In the genomic region with DNA sequence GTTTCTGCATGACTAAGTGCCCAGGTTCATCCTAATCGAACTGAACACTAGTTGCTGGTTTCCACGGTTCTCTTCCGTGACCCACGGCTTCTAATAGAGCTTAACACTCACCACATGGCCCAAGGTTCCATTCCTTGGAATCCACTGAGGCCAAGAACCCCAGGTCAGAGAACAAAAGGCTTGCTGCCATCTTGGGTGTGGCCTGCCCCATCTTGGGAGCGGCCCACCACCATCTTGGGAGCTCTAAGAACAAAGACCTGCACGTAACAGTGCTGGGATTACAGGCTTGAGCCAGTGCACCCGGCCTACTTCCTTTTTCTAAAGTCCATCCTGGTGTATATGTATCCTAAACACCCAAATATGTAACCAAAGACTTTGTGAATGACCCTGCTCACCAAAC, we compare ENCODE assay signal across 19 cellular contexts.
DNase-seq lines count a peak whose midpoint lies in the region; ATAC-seq, FAIRE-seq and TF ChIP-seq lines count a peak whose summit lies in the region.
"Had no signal": no experiment of that assay in that cellular context is flagged by ENCODE, and none has a peak within 500 bp of the region (broad histone marks: within the 10 kb centered on the region; RNA-seq: fewer than 3 reads in every experiment).

No MANE protein-coding gene starts in this region.

- H3K4me1 ChIP-seq in GM12878 (ENCODE audit: control insufficient read depth, insufficient read depth, low read length) (no peaks in the 10 kb centered on the region), mesenchymal stem cell (ENCODE audit: control insufficient read depth, insufficient read depth, low read depth, low read length) (peaks cover 2% of the 10 kb centered on the region)
- H3K4me1 ChIP-seq: A549 had no signal

- peaks cover 7% of the 10 kb centered on the region for H3K9me3 Mint-ChIP-seq in activated CD4-positive, alpha-beta memory T cell treated with anti-CD3 and anti-CD28 coated beads for 36 hours
- no peaks in the 10 kb centered on the region for H3K9me3 Mint-ChIP-seq in activated CD4-positive, alpha-beta memory T cell treated with anti-CD3 and anti-CD28 coated beads, Interleukin-2, amount 10 ng/mL, durations not matched to agents 7 days and 5 days
- peaks cover 5% of the 10 kb centered on the region for H3K9me3 Mint-ChIP-seq in progenitor cell of endocrine pancreas (ENCODE audit: low read depth)
- no peaks in the 10 kb centered on the region for H3K9me3 Mint-ChIP-seq in endothelial cell (ENCODE audit: unreplicated experiment)
- H3K9me3 Mint-ChIP-seq: H9 had no signal

- H4K20me1 ChIP-seq in GM12878 (ENCODE audit: control insufficient read depth, insufficient read depth): no peaks in the 10 kb centered on the region

- no peaks in the 10 kb centered on the region for H3K27me3 ChIP-seq in GM12878 (replicated peaks in 1 of 2; ENCODE audit: control insufficient read depth in 2 of 2, insufficient read depth in 2 of 2, low read length in 1 of 2)
- H3K27me3 ChIP-seq in mesenchymal stem cell (ENCODE audit: control insufficient read depth in 1 of 2, insufficient read depth in 1 of 2, low read length in 2 of 2): no peaks in the 10 kb centered on the region

- no peaks in the 10 kb centered on the region for H3K27me3 Mint-ChIP-seq in activated CD4-positive, alpha-beta memory T cell treated with anti-CD3 and anti-CD28 coated beads for 36 hours
- H3K27me3 Mint-ChIP-seq in activated CD4-positive, alpha-beta memory T cell treated with anti-CD3 and anti-CD28 coated beads, Interleukin-2, amount 10 ng/mL, durations not matched to agents 7 days and 5 days: no peaks in the 10 kb centered on the region
- H3K27me3 Mint-ChIP-seq in progenitor cell of endocrine pancreas: no peaks in the 10 kb centered on the region
- H3K27me3 Mint-ChIP-seq in endothelial cell (ENCODE audit: unreplicated experiment): peaks cover 2% of the 10 kb centered on the region
- H3K27me3 Mint-ChIP-seq: CD4-positive, alpha-beta memory T cell; IgD-negative memory B cell had no signal

- RAD21 ChIA-PET in GM12878 (lab: Charles Lee; ENCODE audit: unreplicated experiment): no interaction called here

- H3K18ac ChIP-seq in mesenchymal stem cell (ENCODE audit: low read depth in 1 of 2, low read length in 2 of 2): no peak overlapping the region

- no TSS peak for BruUV-seq in GM12878 (replicated peaks; lab: Mats Ljungman, UMichigan)

- H2AK5ac ChIP-seq in mesenchymal stem cell (ENCODE audit: low read length, severe bottlenecking): no peak overlapping the region

- SMC1A ChIA-PET in GM12878 (lab: Charles Lee; ENCODE audit: uncharacterized antibody, unreplicated experiment): interaction anchor here (1.8 kb wide), 1 partner anchor 19 kb away, joined by 4 read pairs; no protein-coding TSS in a partner anchor

- POLR2A ChIA-PET in activated CD4-positive, alpha-beta memory T cell treated with anti-CD3 and anti-CD28 coated beads for 36 hours (lab: Charles Lee): no interaction called here
- POLR2A ChIA-PET in activated CD4-positive, alpha-beta memory T cell treated with anti-CD3 and anti-CD28 coated beads, Interleukin-2, amount 10 ng/mL, durations not matched to agents 7 days and 5 days (lab: Charles Lee): no interaction called here
- POLR2A ChIA-PET in GM12878 (lab: Charles Lee): no interaction called here

- no peak for TF ChIP-seq RAD21 in GM12878 (IDR thresholded peaks at IDR 0.05; ENCODE audit: insufficient read depth, low read depth, low read length)

- H3K27ac Mint-ChIP-seq in activated CD4-positive, alpha-beta memory T cell treated with anti-CD3 and anti-CD28 coated beads for 36 hours: peak overlapping the region; percentile 5
- no peak overlapping the region for H3K27ac Mint-ChIP-seq in activated CD4-positive, alpha-beta memory T cell treated with anti-CD3 and anti-CD28 coated beads, Interleukin-2, amount 10 ng/mL, durations not matched to agents 7 days and 5 days
- H3K27ac Mint-ChIP-seq in progenitor cell of endocrine pancreas (peak overlapping the region; percentile 45), endothelial cell (ENCODE audit: unreplicated experiment) (no peak overlapping the region)
- H3K27ac Mint-ChIP-seq: IgD-negative memory B cell had no signal

- TF ChIP-seq POLR2A in GM12878 (IDR thresholded peaks at IDR 0.05; ENCODE audit: low read depth, low read length): no peak

- no peak for DNase-seq in activated CD4-positive, alpha-beta memory T cell treated with anti-CD3 and anti-CD28 coated beads for 36 hours
- no peak for DNase-seq in activated CD4-positive, alpha-beta memory T cell treated with anti-CD3 and anti-CD28 coated beads, Interleukin-2, amount 10 ng/mL, durations not matched to agents 7 days and 5 days
- DNase-seq in GM12878 (ENCODE audit: low read depth, low spot score) (no peak), mesenchymal stem cell (no peak), progenitor cell of endocrine pancreas (ENCODE audit: low spot score, unreplicated experiment) (no peak), T-helper 9 cell (no peak), endothelial cell (ENCODE audit: low spot score) (no peak)
- DNase-seq: AML-193; CD4-positive, alpha-beta memory T cell; DMS79 treated with DMSO at 0.1 percent for 48 hours; GF-D8; GOT3; H9 had no signal

- intact Hi-C loops in activated CD4-positive, alpha-beta memory T cell treated with anti-CD3 and anti-CD28 coated beads for 36 hours (cut with micrococcal nuclease): no loop called here
- intact Hi-C loops in GM12878 (cut with micrococcal nuclease; ENCODE audit: unreplicated experiment): no loop called here

- H3K36me3 ChIP-seq in GM12878 (ENCODE audit: control insufficient read depth in 2 of 2, insufficient read depth in 2 of 2, low read length in 1 of 2) (peaks cover 7 to 9% of the 10 kb centered on the region in 2 experiments; a peak in 3 of 4 replicates), mesenchymal stem cell (ENCODE audit: control insufficient read depth in 1 of 2, insufficient read depth in 2 of 2, low read depth in 1 of 2, low read length in 2 of 2) (peaks cover 12 to 13% of the 10 kb centered on the region in 2 experiments)

- in situ Hi-C loops in GM12878 (cut with MboI): no loop called here

- TF ChIP-seq CTCF in GM12878 (IDR thresholded peaks at IDR 0.05 in 2 of 3, conservative IDR thresholded peaks at IDR 0.05 in 1 of 3; ENCODE audit: control insufficient read depth in 2 of 3, extremely low read depth in 1 of 3, insufficient read depth in 1 of 3, low read depth in 3 of 3, low read length in 3 of 3) (no peak), progenitor cell of endocrine pancreas (IDR thresholded peaks at IDR 0.05; ENCODE audit: unreplicated experiment) (no peak), endothelial cell (IDR thresholded peaks at IDR 0.05; ENCODE audit: unreplicated experiment) (no peak)

- peaks cover 4% of the 10 kb centered on the region for H3K79me1 ChIP-seq in mesenchymal stem cell (replicated peaks; ENCODE audit: low read length, poor library complexity, severe bottlenecking)

- no peak overlapping the region for H2BK5ac ChIP-seq in mesenchymal stem cell (ENCODE audit: low read depth, low read length, poor library complexity, severe bottlenecking)

- H3K4me2 ChIP-seq in GM12878 (ENCODE audit: control insufficient read depth, insufficient read depth) (no peak overlapping the region), mesenchymal stem cell (ENCODE audit: low read length, poor library complexity, severe bottlenecking) (no peak overlapping the region)
- H3K4me2 ChIP-seq: A549 had no signal

- CTCF ChIA-PET in activated CD4-positive, alpha-beta memory T cell treated with anti-CD3 and anti-CD28 coated beads for 36 hours (lab: Charles Lee): interaction anchor here (1.2 to 1.5 kb wide), 3 partner anchors 11 to 219 kb away, joined by 3 to 4 read pairs (median 3); a partner anchor contains a TSS
- CTCF ChIA-PET in activated CD4-positive, alpha-beta memory T cell treated with anti-CD3 and anti-CD28 coated beads, Interleukin-2, amount 10 ng/mL, durations not matched to agents 7 days and 5 days (lab: Charles Lee): interaction anchor here (1.3 kb wide), 1 partner anchor 19 kb away, joined by 4 read pairs; no protein-coding TSS in a partner anchor
- CTCF ChIA-PET in GM12878 (lab: Yijun Ruan, JAX): interaction anchor here (2.0 kb wide), 1 partner anchor 10 kb away, joined by 4 read pairs; no protein-coding TSS in a partner anchor

- TF ChIP-seq EP300 in GM12878 (IDR thresholded peaks at IDR 0.05; ENCODE audit: borderline replicate concordance in 1 of 2, control insufficient read depth in 1 of 2, low read depth in 2 of 2, low read length in 2 of 2): no peak

- H3K9ac ChIP-seq in GM12878 (ENCODE audit: control insufficient read depth, insufficient read depth, low read length) (no peak overlapping the region), mesenchymal stem cell (ENCODE audit: low read length) (no peak overlapping the region)

- H3K36me3 Mint-ChIP-seq in activated CD4-positive, alpha-beta memory T cell treated with anti-CD3 and anti-CD28 coated beads for 36 hours: peaks cover 27% of the 10 kb centered on the region
- H3K36me3 Mint-ChIP-seq in activated CD4-positive, alpha-beta memory T cell treated with anti-CD3 and anti-CD28 coated beads, Interleukin-2, amount 10 ng/mL, durations not matched to agents 7 days and 5 days (ENCODE audit: low read depth): peaks cover 23% of the 10 kb centered on the region
- peaks cover 17% of the 10 kb centered on the region for H3K36me3 Mint-ChIP-seq in progenitor cell of endocrine pancreas (ENCODE audit: insufficient read depth)
- H3K36me3 Mint-ChIP-seq in endothelial cell (ENCODE audit: low read depth, unreplicated experiment): peaks cover 4% of the 10 kb centered on the region

- H2BK120ac ChIP-seq in mesenchymal stem cell (ENCODE audit: low read depth, low read length): no peak overlapping the region

- no peak overlapping the region for H2BK12ac ChIP-seq in mesenchymal stem cell (ENCODE audit: low read length in 2 of 2)

- H3K4me3 ChIP-seq in GM12878 (no peak overlapping the region), mesenchymal stem cell (ENCODE audit: insufficient read depth in 1 of 2, low read depth in 1 of 2, low read length in 2 of 2) (no peak overlapping the region)
- H3K4me3 ChIP-seq: A549 had no signal

- H2BK15ac ChIP-seq in mesenchymal stem cell (ENCODE audit: low read depth, poor library complexity, severe bottlenecking): no peak overlapping the region

- H3K4me3 Mint-ChIP-seq in activated CD4-positive, alpha-beta memory T cell treated with anti-CD3 and anti-CD28 coated beads for 36 hours: no peak overlapping the region
- no peak overlapping the region for H3K4me3 Mint-ChIP-seq in activated CD4-positive, alpha-beta memory T cell treated with anti-CD3 and anti-CD28 coated beads, Interleukin-2, amount 10 ng/mL, durations not matched to agents 7 days and 5 days
- H3K4me3 Mint-ChIP-seq in progenitor cell of endocrine pancreas (ENCODE audit: low read depth): no peak overlapping the region
- no peak overlapping the region for H3K4me3 Mint-ChIP-seq in endothelial cell (ENCODE audit: unreplicated experiment)
- H3K4me3 Mint-ChIP-seq: CD4-positive, alpha-beta memory T cell; H9; IgD-negative memory B cell had no signal

- no peak overlapping the region for H4K91ac ChIP-seq in mesenchymal stem cell (ENCODE audit: low read length)

- H3K14ac ChIP-seq in mesenchymal stem cell (ENCODE audit: low read length in 2 of 2): no peak overlapping the region

- H3K9me3 ChIP-seq in GM12878 (replicated peaks; ENCODE audit: control insufficient read depth, insufficient read depth, low read length) (no peaks in the 10 kb centered on the region; the same call in 2 of the 3 replicates), mesenchymal stem cell (ENCODE audit: control insufficient read depth, low read length) (no peaks in the 10 kb centered on the region)
- H3K9me3 ChIP-seq: A549 had no signal

- no peak overlapping the region for H3K27ac ChIP-seq in GM12878 (ENCODE audit: control insufficient read depth, insufficient read depth)
- H3K27ac ChIP-seq in mesenchymal stem cell (ENCODE audit: low read length, poor library complexity, severe bottlenecking): no peak overlapping the region
- H3K27ac ChIP-seq: 22Rv1, A549, C4-2B had no signal

- ATAC-seq in GM12878: no peak
- no peak for ATAC-seq in GM18909 (IDR thresholded peaks at IDR 0.05; ENCODE audit: poor library complexity, unreplicated experiment)
- ATAC-seq: A549, HepG2 had no signal

- H2AFZ ChIP-seq in GM12878 (ENCODE audit: control insufficient read depth, low read depth, low read length) (no peak overlapping the region), mesenchymal stem cell (ENCODE audit: low read depth, low read length) (peak overlapping the region; percentile 4)

- H3K4ac ChIP-seq in mesenchymal stem cell (ENCODE audit: low read depth in 1 of 2, low read length in 2 of 2): no peak overlapping the region

- no peaks in the 10 kb centered on the region for H3K79me2 ChIP-seq in GM12878 (ENCODE audit: control insufficient read depth, insufficient read depth, low read length)

- H3K4me1 Mint-ChIP-seq in activated CD4-positive, alpha-beta memory T cell treated with anti-CD3 and anti-CD28 coated beads for 36 hours (ENCODE audit: low read depth): peaks cover 20% of the 10 kb centered on the region
- H3K4me1 Mint-ChIP-seq in activated CD4-positive, alpha-beta memory T cell treated with anti-CD3 and anti-CD28 coated beads, Interleukin-2, amount 10 ng/mL, durations not matched to agents 7 days and 5 days: peaks cover 30% of the 10 kb centered on the region
- H3K4me1 Mint-ChIP-seq in progenitor cell of endocrine pancreas (ENCODE audit: low read depth) (peaks cover 4% of the 10 kb centered on the region), endothelial cell (ENCODE audit: unreplicated experiment) (no peaks in the 10 kb centered on the region)

- H3K23ac ChIP-seq in mesenchymal stem cell (ENCODE audit: low read length in 2 of 2): no peak overlapping the region

- no peak for FAIRE-seq in GM12878 (lab: Jason Lieb, UNC)
- FAIRE-seq: A549, HepG2 had no signal

- 92% methylated on average over 7 of the region's 7 CpGs for WGBS in GM12878 (ENCODE audit: insufficient coverage, insufficient replicate concordance, low lambda C conversion rate, missing lambda C conversion rate)
- 94% methylated on average over 7 of the region's 7 CpGs for WGBS in mesenchymal stem cell

- H4K8ac ChIP-seq in mesenchymal stem cell (ENCODE audit: low read length): no peak overlapping the region

Comparison
In these comparisons a context has a peak if more than half of its experiments do, and no peak if none do; other contexts are left out.
1. H3K27ac Mint-ChIP-seq: peak in activated CD4-positive, alpha-beta memory T cell treated with anti-CD3 and anti-CD28 coated beads for 36 hours (single experiment) and progenitor cell of endocrine pancreas (single experiment); none in activated CD4-positive, alpha-beta memory T cell treated with anti-CD3 and anti-CD28 coated beads, Interleukin-2, amount 10 ng/mL, durations not matched to agents 7 days and 5 days (single experiment) and endothelial cell (single experiment).